Comparison of ENCODE assay signal across 8 cellular contexts in genomic region chr6:116682334-116682712, GRCh38. TPM values are rescaled to one million over a fixed set of nuclear protein-coding genes. Genes with fewer than 3 reads are reported as not detected.
DNase-seq lines count a peak whose midpoint lies in the region; ATAC-seq, FAIRE-seq and TF ChIP-seq lines count a peak whose summit lies in the region.

No MANE protein-coding gene starts in this region.

- H3K4me1 ChIP-seq in SK-N-SH (ENCODE audit: control insufficient read depth in 1 of 2, insufficient read depth in 2 of 2, low read depth in 1 of 2, low read length in 1 of 2): no peaks in the 10 kb centered on the region; a peak in 1 of 4 replicates
- peaks cover 3% of the 10 kb centered on the region for H3K4me1 ChIP-seq in mammary epithelial cell (ENCODE audit: insufficient read depth, low read length)
- H3K4me1 ChIP-seq in mesenchymal stem cell (ENCODE audit: control insufficient read depth, insufficient read depth, low read depth, low read length): peaks cover 2% of the 10 kb centered on the region
- no peaks in the 10 kb centered on the region for H3K4me1 ChIP-seq in thyroid gland

- no peak overlapping the region for H3K4ac ChIP-seq in mesenchymal stem cell (ENCODE audit: low read depth in 1 of 2, low read length in 2 of 2)

- peak in 1 of 2 donors; percentile 15 for TF ChIP-seq POLR2A in thyroid gland (IDR thresholded peaks at IDR 0.05)

- peaks cover 6% of the 10 kb centered on the region for H3K79me1 ChIP-seq in mesenchymal stem cell (replicated peaks; ENCODE audit: low read length, poor library complexity, severe bottlenecking)

- H3K4me2 ChIP-seq in SK-N-SH (peak overlapping the region; percentile 88), mammary epithelial cell (ENCODE audit: insufficient read depth, low read depth, low read length) (peak overlapping the region; percentile 83), mesenchymal stem cell (ENCODE audit: low read length, poor library complexity, severe bottlenecking) (peak overlapping the region; percentile 65)

- H4K20me1 ChIP-seq in SK-N-SH (ENCODE audit: insufficient read depth): peaks cover 10% of the 10 kb centered on the region; the same call in 1 of the 2 replicates
- H4K20me1 ChIP-seq in mammary epithelial cell (ENCODE audit: insufficient read depth, low read length): no peaks in the 10 kb centered on the region

- no peak for TF ChIP-seq EP300 in SK-N-SH (IDR thresholded peaks at IDR 0.05; ENCODE audit: borderline replicate concordance in 1 of 2, low read depth in 1 of 2, low read length in 1 of 2)

- in situ Hi-C loops in mammary epithelial cell (cut with MboI; ENCODE audit: low sequenced_read_pairs in 2 of 2): no loop called here

- H3K14ac ChIP-seq in mesenchymal stem cell (ENCODE audit: low read length in 2 of 2): no peak overlapping the region

- H3K9me3 ChIP-seq in SK-N-SH (no peaks in the 10 kb centered on the region), mammary epithelial cell (replicated peaks; ENCODE audit: insufficient read depth, low read length) (no peaks in the 10 kb centered on the region), mesenchymal stem cell (ENCODE audit: control insufficient read depth, low read length) (no peaks in the 10 kb centered on the region), thyroid gland (no peaks in the 10 kb centered on the region)

- CTCF ChIA-PET in BJ (lab: Yijun Ruan, JAX) (interaction anchor here (0.7 kb wide), 1 partner anchor 358 kb away, joined by 3 read pairs; no protein-coding TSS in a partner anchor), SK-N-SH (lab: Yijun Ruan, JAX) (interaction anchor here (1.1 kb wide), 1 partner anchor 10 kb away, joined by 3 read pairs; no protein-coding TSS in a partner anchor), mammary epithelial cell (lab: Charles Lee; ENCODE audit: low non-redundant PET) (no interaction called here)

- DNase-seq in BJ (ENCODE audit: low read depth) (no peak), GM18507 (ENCODE audit: extremely low spot score, insufficient read length, low read depth) (no peak), SK-N-SH (peak; percentile 17), mammary epithelial cell (peak; percentile 46), mesenchymal stem cell (peak; percentile 70), thyroid gland (peak; percentile 61 to 62), left lobe of liver (ENCODE audit: low spot score) (no peak)

- FAIRE-seq in GM18507 (lab: Jason Lieb, UNC): peak; percentile 60

- H3K36me3 ChIP-seq in BJ (ENCODE audit: control insufficient read depth, insufficient read depth, low read length) (no peaks in the 10 kb centered on the region), SK-N-SH (replicated peaks in 1 of 2; ENCODE audit: control insufficient read depth in 1 of 2, insufficient read depth in 2 of 2, low read length in 1 of 2) (peaks cover 0 to 3% of the 10 kb centered on the region in 2 experiments), mammary epithelial cell (ENCODE audit: insufficient read depth, low read length) (no peaks in the 10 kb centered on the region), mesenchymal stem cell (ENCODE audit: control insufficient read depth in 1 of 2, insufficient read depth in 2 of 2, low read depth in 1 of 2, low read length in 2 of 2) (peaks cover 0 to 12% of the 10 kb centered on the region in 2 experiments), thyroid gland (no peaks in the 10 kb centered on the region)

- ATAC-seq in HG03442 (IDR thresholded peaks at IDR 0.05; ENCODE audit: unreplicated experiment): peak; percentile 25
- ATAC-seq in left lobe of liver: no peak

- H3K9ac ChIP-seq in SK-N-SH: peak overlapping the region; percentile 86; the same call in 1 of the 2 replicates
- H3K9ac ChIP-seq in mammary epithelial cell (ENCODE audit: insufficient read depth, low read length): no peak overlapping the region
- H3K9ac ChIP-seq in mesenchymal stem cell (ENCODE audit: low read length): peak overlapping the region; percentile 96

- TF ChIP-seq CTCF in BJ (IDR thresholded peaks at IDR 0.05; ENCODE audit: insufficient read depth, low read depth, low read length): no peak
- no peak for TF ChIP-seq CTCF in SK-N-SH (IDR thresholded peaks at IDR 0.05)
- TF ChIP-seq CTCF in mammary epithelial cell (conservative IDR thresholded peaks at IDR 0.05 in 1 of 2, IDR thresholded peaks at IDR 0.05 in 1 of 2; ENCODE audit: extremely low read depth in 1 of 2, insufficient read depth in 1 of 2, low read depth in 1 of 2, low read length in 2 of 2): no peak
- no peak for TF ChIP-seq CTCF in thyroid gland (IDR thresholded peaks at IDR 0.05)

- peaks cover 18% of the 10 kb centered on the region for H3F3A ChIP-seq in SK-N-SH (replicated peaks; ENCODE audit: insufficient read depth)

- dilution Hi-C loops in mammary epithelial cell (cut with HindIII; ENCODE audit: low sequenced_read_pairs): no loop called here

- BruUV-seq in mammary epithelial cell (replicated peaks; lab: Mats Ljungman, UMichigan): no TSS peak

- peak overlapping the region; percentile 80 for H2AFZ ChIP-seq in SK-N-SH (ENCODE audit: low read depth)
- H2AFZ ChIP-seq in mammary epithelial cell (ENCODE audit: low read depth, low read length): no peak overlapping the region
- no peak overlapping the region for H2AFZ ChIP-seq in mesenchymal stem cell (ENCODE audit: low read depth, low read length)

- H3K27me3 ChIP-seq in BJ (ENCODE audit: control insufficient read depth, insufficient read depth, low read length) (no peaks in the 10 kb centered on the region), SK-N-SH (ENCODE audit: insufficient read depth) (no peaks in the 10 kb centered on the region), mammary epithelial cell (ENCODE audit: insufficient read depth, low read length) (no peaks in the 10 kb centered on the region), mesenchymal stem cell (ENCODE audit: control insufficient read depth in 1 of 2, insufficient read depth in 1 of 2, low read length in 2 of 2) (no peaks in the 10 kb centered on the region), thyroid gland (no peaks in the 10 kb centered on the region)

- H2AK5ac ChIP-seq in mesenchymal stem cell (ENCODE audit: low read length, severe bottlenecking): no peak overlapping the region

- H4K91ac ChIP-seq in mesenchymal stem cell (ENCODE audit: low read length): no peak overlapping the region

- H3K27ac ChIP-seq in SK-N-SH (ENCODE audit: low read depth in 2 of 2, low read length in 1 of 2) (peak overlapping the region; percentile 11 to 65; a peak in 3 of 4 replicates), mammary epithelial cell (ENCODE audit: insufficient read depth, low read depth, low read length) (no peak overlapping the region), mesenchymal stem cell (ENCODE audit: low read length, poor library complexity, severe bottlenecking) (no peak overlapping the region), thyroid gland (peak overlapping the region; percentile 86 to 93 (median 89))

- H3K4me3 ChIP-seq in BJ (ENCODE audit: low read depth, low read length) (peak overlapping the region; percentile 96; the same call in 1 of the 2 replicates), SK-N-SH (ENCODE audit: low read depth in 2 of 2, low read length in 1 of 2) (peak overlapping the region; percentile 84 to 96), mammary epithelial cell (replicated peaks in 1 of 3; ENCODE audit: insufficient read depth in 1 of 3, low read depth in 2 of 3, low read length in 3 of 3) (no peak overlapping the region), mesenchymal stem cell (ENCODE audit: insufficient read depth in 1 of 2, low read depth in 1 of 2, low read length in 2 of 2) (peak overlapping the region; percentile 50 to 96), thyroid gland (replicated peaks in 1 of 3) (peak overlapping the region in 2 of 3 donors; percentile 61)

- H2BK15ac ChIP-seq in mesenchymal stem cell (ENCODE audit: low read depth, poor library complexity, severe bottlenecking): no peak overlapping the region

- H4K8ac ChIP-seq in mesenchymal stem cell (ENCODE audit: low read length): no peak overlapping the region

- H2BK120ac ChIP-seq in mesenchymal stem cell (ENCODE audit: low read depth, low read length): no peak overlapping the region

- no peak overlapping the region for H2BK5ac ChIP-seq in mesenchymal stem cell (ENCODE audit: low read depth, low read length, poor library complexity, severe bottlenecking)

- H3K18ac ChIP-seq in mesenchymal stem cell (ENCODE audit: low read depth in 1 of 2, low read length in 2 of 2): no peak overlapping the region

- intact Hi-C loops in mammary epithelial cell (cut with micrococcal nuclease) (no loop called here), thyroid gland (cut with DNase I) (no loop called here)

- peaks cover 55% of the 10 kb centered on the region for H3K79me2 ChIP-seq in SK-N-SH (ENCODE audit: insufficient read depth)
- peaks cover 31% of the 10 kb centered on the region for H3K79me2 ChIP-seq in mammary epithelial cell (ENCODE audit: insufficient read depth, low read length)

- no peak for TF ChIP-seq RAD21 in SK-N-SH (IDR thresholded peaks at IDR 0.05; ENCODE audit: low read length)

- H3K23ac ChIP-seq in mesenchymal stem cell (ENCODE audit: low read length in 2 of 2): no peak overlapping the region

- POLR2A ChIA-PET in BJ (lab: Charles Lee): no interaction called here
- POLR2A ChIA-PET in SK-N-SH (lab: Yijun Ruan, JAX): interaction anchor here (1.3 kb wide), 1 partner anchor 14 kb away, joined by 3 read pairs; the partner anchor contains the start of gene ZUP1

- H3K9me2 ChIP-seq in SK-N-SH: no peaks in the 10 kb centered on the region

- H2BK12ac ChIP-seq in mesenchymal stem cell (ENCODE audit: low read length in 2 of 2): no peak overlapping the region

- WGBS in SK-N-SH (ENCODE audit: low lambda C conversion rate): 6% methylated on average over 5 of the region's 5 CpGs
- WGBS in mammary epithelial cell (ENCODE audit: low coverage, missing lambda C conversion rate): 84% methylated on average over 5 of the region's 5 CpGs
- 71% methylated on average over 3 of the region's 5 CpGs for WGBS in mesenchymal stem cell
- 36 to 42% methylated on average over 5 of the region's 5 CpGs for WGBS in thyroid gland, 2 donors

RNA-seq across cellular contexts. Expression of gene KPNA5, which starts 1.3 kb away (rescaled TPM):
- polyA plus RNA-seq in BJ (2011; rRNA removed): 1.6 and 4.4 TPM in 2 replicates
- 1.9 and 2.3 TPM in 2 replicates for polyA minus RNA-seq in BJ (2011; rRNA and poly(A)+ RNA removed)
- polyA plus RNA-seq in SK-N-SH (2012; rRNA removed): 1.9 and 2.3 TPM in 2 replicates
- 2.8 and 2.9 TPM in 2 replicates for polyA plus RNA-seq in SK-N-SH (2012; cell fraction: cytosol; rRNA removed)
- polyA plus RNA-seq in SK-N-SH (2012; cell fraction: nucleus; rRNA removed): 1.6 and 3.8 TPM in 2 replicates
- 1 to 10 TPM; 4.8 to 7.5 TPM for total RNA-seq in mammary epithelial cell
- 1.2 TPM for polyA plus RNA-seq in mammary epithelial cell
- 0.98 TPM for polyA minus RNA-seq in mammary epithelial cell
- polyA plus RNA-seq in mesenchymal stem cell (2013, experiment 1 of 2): 5.9 TPM
- polyA plus RNA-seq in mesenchymal stem cell (2013, experiment 2 of 2): 5.9 TPM
- total RNA-seq in thyroid gland: 10 to 100 TPM; 17.7 to 26.1 (median 22.4) TPM
- 1.7 TPM for total RNA-seq in left lobe of liver

RNA-seq across cellular contexts. Expression of gene ZUP1, which starts 13.8 kb away (rescaled TPM):
- polyA plus RNA-seq in BJ (2011; rRNA removed): 4.4 and 6.3 TPM in 2 replicates
- polyA minus RNA-seq in BJ (2011; rRNA and poly(A)+ RNA removed): 5.3 and 5.5 TPM in 2 replicates
- polyA plus RNA-seq in SK-N-SH (2012; rRNA removed): 5.5 and 7.1 TPM in 2 replicates
- polyA plus RNA-seq in SK-N-SH (2012; cell fraction: cytosol; rRNA removed): 6.2 and 6.3 TPM in 2 replicates
- 13.5 and 23.9 TPM in 2 replicates for polyA plus RNA-seq in SK-N-SH (2012; cell fraction: nucleus; rRNA removed)
- 10 to 100 TPM; 18.7 to 20.0 TPM for total RNA-seq in mammary epithelial cell
- 7.0 TPM for polyA plus RNA-seq in mammary epithelial cell
- polyA minus RNA-seq in mammary epithelial cell: 8.4 TPM
- 7.8 TPM for polyA plus RNA-seq in mesenchymal stem cell (2013, experiment 1 of 2)
- 7.9 TPM for polyA plus RNA-seq in mesenchymal stem cell (2013, experiment 2 of 2)
- 10 to 100 TPM; 11.4 to 17.3 (median 12.2) TPM for total RNA-seq in thyroid gland
- total RNA-seq in left lobe of liver: 3.9 TPM

Comparison
In these comparisons a context has a peak if more than half of its experiments do, and no peak if none do; other contexts are left out.
1. DNase-seq: peak in SK-N-SH (single experiment), mammary epithelial cell (single experiment), mesenchymal stem cell (single experiment) and thyroid gland (2 of 2); none in BJ (single experiment), GM18507 (single experiment) and left lobe of liver (single experiment).
2. H3K4me3 ChIP-seq: peak in BJ (single experiment), SK-N-SH (2 of 2), mesenchymal stem cell (2 of 2) and thyroid gland (2 of 3); none in mammary epithelial cell (0 of 3).
3. H3K27ac ChIP-seq: peak in SK-N-SH (2 of 2) and thyroid gland (3 of 3); none in mammary epithelial cell (single experiment) and mesenchymal stem cell (single experiment).
4. Peak in every context shown above with its lines, with median percentiles within 50 percentile points of each other: H3K4me2 ChIP-seq.